ENCODE assay signal across 8 cellular contexts in the genomic region with DNA sequence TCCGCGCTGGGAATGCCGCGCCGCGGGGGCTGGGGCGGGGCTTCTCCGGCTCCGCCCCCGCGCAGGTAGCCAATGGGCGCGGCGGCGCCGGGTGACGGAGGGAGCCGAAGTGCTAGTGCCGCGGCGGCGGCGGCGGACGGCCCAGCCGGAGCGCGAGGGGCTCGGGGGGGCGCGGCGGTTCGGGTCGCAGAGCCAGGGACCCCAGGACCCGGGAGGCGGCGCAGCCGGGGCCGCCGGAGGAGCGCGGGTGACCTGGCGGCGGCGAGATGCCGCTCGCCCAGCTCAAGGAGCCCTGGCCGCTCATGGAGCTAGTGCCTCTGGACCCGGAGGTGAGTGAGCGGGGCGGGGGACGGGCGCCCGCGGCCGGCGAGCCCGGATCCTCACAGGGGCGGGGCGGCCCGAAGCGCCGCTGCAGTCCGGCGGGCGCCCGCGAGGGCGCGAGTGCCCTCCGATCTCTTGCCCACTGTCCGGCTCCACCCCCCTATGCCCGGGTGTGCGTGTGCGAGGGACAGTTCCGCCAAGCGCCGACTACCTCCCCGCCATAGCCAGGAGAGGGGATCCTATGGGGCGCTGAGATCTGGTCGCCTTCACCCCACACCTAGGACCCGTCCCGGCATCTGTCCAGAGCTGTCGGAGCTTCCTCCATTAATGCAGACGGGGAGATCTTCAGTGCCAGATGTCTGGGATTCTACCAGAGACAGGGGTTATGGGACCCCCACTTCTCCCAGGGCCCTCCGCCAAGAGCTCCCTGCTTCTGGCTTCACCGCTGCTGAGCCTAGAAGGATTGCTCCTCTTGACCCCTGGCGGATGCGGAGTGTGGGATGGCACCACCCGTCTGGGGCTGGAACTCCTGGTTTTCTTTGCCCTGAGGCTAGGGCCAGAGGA. TPM values are rescaled to one million over a fixed set of nuclear protein-coding genes. Genes with fewer than 3 reads are reported as not detected.
DNase-seq lines count a peak whose midpoint lies in the region; ATAC-seq and TF ChIP-seq lines count a peak whose summit lies in the region.

A gene (plus strand): TSS at position 107 of the 885 bp plus-strand sequence. CDS start 160 bp downstream, at position 267.

- peaks cover 59% of the 10 kb centered on the region for H3K4me1 ChIP-seq in lower lobe of right lung

- no peak for TF ChIP-seq CTCF in AG04449 (IDR thresholded peaks at IDR 0.05; ENCODE audit: insufficient read depth, low read length, missing control alignments)
- TF ChIP-seq CTCF in lower lobe of right lung (IDR thresholded peaks at IDR 0.05) = no peak

- POLR2A ChIA-PET in AG04449 (lab: Yijun Ruan, JAX) = interaction anchor here (0.6 kb wide), 1 partner anchor 236 kb away, joined by 3 read pairs; no protein-coding TSS in a partner anchor

- H3K27me3 ChIP-seq in lower lobe of right lung (ENCODE audit: low read depth) = no peaks in the 10 kb centered on the region

- CTCF ChIA-PET in AG04449 (lab: Yijun Ruan, JAX) = interaction anchor here (1.2 to 4.1 kb wide), 7 partner anchors 8 to 69 kb away, joined by 3 to 22 read pairs (median 5); no protein-coding TSS in a partner anchor

- H3K4me3 ChIP-seq in AG04449 (ENCODE audit: low read depth, low read length) (peak within 1 kb of the TSS; percentile 61), lower lobe of right lung (peak within 1 kb of the TSS; percentile 77)

- intact Hi-C loops in lower lobe of right lung (cut with DNase I) = no loop called here

- no peaks in the 10 kb centered on the region for H3K9me3 ChIP-seq in lower lobe of right lung

- ATAC-seq in GM18520 (IDR thresholded peaks at IDR 0.05; ENCODE audit: unreplicated experiment) (peak; percentile 66), HG03045 (IDR thresholded peaks at IDR 0.05; ENCODE audit: unreplicated experiment) (peak; percentile 81), lower lobe of right lung (peak; percentile 77 to 83)

- H3K36me3 ChIP-seq in lower lobe of right lung = no peaks in the 10 kb centered on the region

- DNase-seq in AG04449 (ENCODE audit: low read depth, low spot score) (no peak), NCI-H345 (lab: John Stamatoyannopoulos, UW) (peak; percentile 74), ecto neural progenitor cell (ENCODE audit: low spot score) (peak; percentile 90), lower lobe of right lung (peak; percentile 80)
- DNase-seq in activated CD4-positive, alpha-beta T cell treated with anti-CD3 and anti-CD28 coated beads, Interleukin-2, amount 50 U/mL, for 1 hour = peak; percentile 53
- peak; percentile 36 to 56 (median 43) for DNase-seq in stimulated activated CD4-positive, alpha-beta T cell treated with anti-CD3 and anti-CD28 coated beads, TNF-alpha, amount 100 ng/mL, for 4 hours (ENCODE audit: low read depth in 3 of 3)

- H3K27ac ChIP-seq in lower lobe of right lung = peak within 1 kb of the TSS; percentile 84

RNA-seq across cellular contexts. Expression of the gene that starts here (rescaled TPM):
- 140 TPM for total RNA-seq in lower lobe of right lung
